ENCODE assay signal across 8 cellular contexts in genomic region chr9:112061152-112061740, GRCh38.
DNase-seq lines count a peak whose midpoint lies in the region; ATAC-seq and TF ChIP-seq lines count a peak whose summit lies in the region.

No MANE protein-coding gene starts in this region.

- 14 to 40% (median 18%) methylated on average over 3 of the region's 3 CpGs for WGBS in stomach, 5 donors

- ATAC-seq in GM18508 (IDR thresholded peaks at IDR 0.05; ENCODE audit: insufficient read depth, unreplicated experiment) (peak; percentile 60), HG02981 (IDR thresholded peaks at IDR 0.05; ENCODE audit: unreplicated experiment) (peak; percentile 93)

- H3K4me1 ChIP-seq in Peyer's patch (peaks cover 6 to 53% (median 23%) of the 10 kb centered on the region in 4 donors), breast epithelium (peaks cover 0 to 7% of the 10 kb centered on the region in 2 donors), stomach (peaks cover 19 to 61% (median 34%) of the 10 kb centered on the region in 4 donors)

- peak in 1 of 2 donors; percentile 23 for TF ChIP-seq POLR2A in Peyer's patch (IDR thresholded peaks at IDR 0.05)
- no peak for TF ChIP-seq POLR2A in breast epithelium (IDR thresholded peaks at IDR 0.05)
- TF ChIP-seq POLR2A in stomach (IDR thresholded peaks at IDR 0.05) = no peak

- H3K27ac ChIP-seq in Peyer's patch = peak overlapping the region; percentile 62 to 94 (median 78)
- H3K27ac ChIP-seq in breast epithelium = peak overlapping the region; percentile 84 to 90
- H3K27ac ChIP-seq in layer of hippocampus (ENCODE audit: low read depth, low read length) = peak overlapping the region; percentile 16
- peak overlapping the region; percentile 73 to 90 (median 80) for H3K27ac ChIP-seq in stomach

- H3K4me3 ChIP-seq in Peyer's patch (no peak overlapping the region), breast epithelium (no peak overlapping the region), stomach (no peak overlapping the region)

- peak in 3 of 6 experiments; percentile 35 to 48 (median 40) for TF ChIP-seq CTCF in Peyer's patch (IDR thresholded peaks at IDR 0.05)
- TF ChIP-seq CTCF in breast epithelium (IDR thresholded peaks at IDR 0.05) = no peak
- TF ChIP-seq CTCF in stomach (IDR thresholded peaks at IDR 0.05) = no peak

- H3K9me3 ChIP-seq in Peyer's patch (no peaks in the 10 kb centered on the region), breast epithelium (no peaks in the 10 kb centered on the region), stomach (no peaks in the 10 kb centered on the region)

- intact Hi-C loops in breast epithelium (cut with DNase I; ENCODE audit: low total_unique reads) = no loop called here
- intact Hi-C loops in stomach (cut with DNase I; ENCODE audit: low total_unique reads) = loop anchor here (10.0 kb wide), 1 partner anchor 156 kb away; no protein-coding TSS in a partner anchor

- no peak for TF ChIP-seq EP300 in stomach (IDR thresholded peaks at IDR 0.05)

- no peaks in the 10 kb centered on the region for H3K27me3 ChIP-seq in Peyer's patch
- no peaks in the 10 kb centered on the region for H3K27me3 ChIP-seq in breast epithelium
- no peaks in the 10 kb centered on the region for H3K27me3 ChIP-seq in layer of hippocampus (ENCODE audit: control insufficient read depth, insufficient read depth, low read length)
- no peaks in the 10 kb centered on the region for H3K27me3 ChIP-seq in stomach

- H3K36me3 ChIP-seq in Peyer's patch (no peaks in the 10 kb centered on the region), breast epithelium (no peaks in the 10 kb centered on the region), stomach (no peaks in the 10 kb centered on the region)

- peak; percentile 94 for DNase-seq in AG08395 (ENCODE audit: low spot score)
- peak in 2 of 3 donors; percentile 44 to 82 for DNase-seq in Peyer's patch
- DNase-seq in breast epithelium (ENCODE audit: low spot score in 2 of 2) = peak in 1 of 2 donors; percentile 39
- peak; percentile 55 for DNase-seq in stomach
- no peak for DNase-seq in NCI-H748 (lab: John Stamatoyannopoulos, UW; ENCODE audit: unreplicated experiment)

Comparison
In these comparisons a context has a peak if more than half of its experiments do, and no peak if none do; other contexts are left out.
1. H3K27ac ChIP-seq: peak in every context shown above with its lines; median percentile 87 in breast epithelium; 80 in stomach; 78 in Peyer's patch; 16 in layer of hippocampus.